Comparison of ENCODE assay signal across 8 cellular contexts in genomic region chr21:44871576-44872265, GRCh38. TPM values are rescaled to one million over a fixed set of nuclear protein-coding genes. Genes with fewer than 3 reads are reported as not detected.
A peak's percentile ranks its signal among the peaks of the same experiment; 100 is the strongest.
DNase-seq lines count a peak whose midpoint lies in the region; ATAC-seq and TF ChIP-seq lines count a peak whose summit lies in the region.

No MANE protein-coding gene starts in this region.

- H3K4me3 Mint-ChIP-seq in T-helper 17 cell: peak overlapping the region; percentile 97

- H3K27me3 ChIP-seq in mucosa of stomach (ENCODE audit: control insufficient read depth, insufficient read depth, low read length) (no peaks in the 10 kb centered on the region), uterus (no peaks in the 10 kb centered on the region)

- no peaks in the 10 kb centered on the region for H3K27me3 Mint-ChIP-seq in T-helper 17 cell

- H3K36me3 ChIP-seq in mucosa of stomach (ENCODE audit: control insufficient read depth, insufficient read depth, low read length) (no peaks in the 10 kb centered on the region), uterus (no peaks in the 10 kb centered on the region)

- DNase-seq in SIG-M5 treated with dmso at 0.1 percent for 504 hours (lab: John Stamatoyannopoulos, UW; ENCODE audit: unreplicated experiment): peak; percentile 63
- no peak for DNase-seq in SIG-M5 (lab: John Stamatoyannopoulos, UW)
- no peak for DNase-seq in T-helper 17 cell
- DNase-seq in epidermal melanocyte (ENCODE audit: insufficient read length, low spot score): peak; percentile 42
- DNase-seq in uterus: peak in 1 of 2 donors; percentile 39
- DNase-seq in DMS79 (lab: John Stamatoyannopoulos, UW): no peak

- no peak for ATAC-seq in T-helper 17 cell
- no peak for ATAC-seq in HG03280 (IDR thresholded peaks at IDR 0.05; ENCODE audit: unreplicated experiment)

- peaks cover 67% of the 10 kb centered on the region for H3K4me1 Mint-ChIP-seq in T-helper 17 cell

- H3K9me3 ChIP-seq in T-helper 17 cell (ENCODE audit: control insufficient read depth, low read length, poor library complexity, severe bottlenecking) (no peaks in the 10 kb centered on the region), mucosa of stomach (ENCODE audit: control insufficient read depth, low read length) (no peaks in the 10 kb centered on the region), uterus (no peaks in the 10 kb centered on the region)

- TF ChIP-seq POLR2A in uterus (IDR thresholded peaks at IDR 0.05): no peak

- no peak for TF ChIP-seq CTCF in uterus (IDR thresholded peaks at IDR 0.05)

- peaks cover 58% of the 10 kb centered on the region for H3K4me1 ChIP-seq in mucosa of stomach (ENCODE audit: control insufficient read depth, insufficient read depth, low read length)
- peaks cover 15 to 43% of the 10 kb centered on the region in 2 donors for H3K4me1 ChIP-seq in uterus

- peak overlapping the region; percentile 87 for H3K9ac ChIP-seq in mucosa of stomach (ENCODE audit: low read length)

- intact Hi-C loops in uterus (cut with DNase I; ENCODE audit: low total_unique reads): loop anchor here (5.0 kb wide), 2 partner anchors 54 to 69 kb away; partner anchors contain the start of genes SUMO3 and UBE2G2

- H3K36me3 Mint-ChIP-seq in T-helper 17 cell (ENCODE audit: low read depth): no peaks in the 10 kb centered on the region

- peak overlapping the region; percentile 98 for H3K27ac Mint-ChIP-seq in T-helper 17 cell

- H3K4me3 ChIP-seq in mucosa of stomach (ENCODE audit: low read length): peak overlapping the region; percentile 92
- H3K4me3 ChIP-seq in uterus: peak overlapping the region; percentile 66 to 90

- peak overlapping the region; percentile 81 to 89 for H3K27ac ChIP-seq in uterus

RNA-seq across cellular contexts. Expression of gene PTTG1IP, which starts 1.8 kb away (rescaled TPM):
- total RNA-seq in T-helper 17 cell: 100 to 1,000 TPM in 1 of 2 donors, 10 to 100 TPM in 1; 98.4 to 123 TPM
- total RNA-seq in uterus: 100 to 1,000 TPM; 108 to 202 (median 146) TPM

RNA-seq across cellular contexts. Expression of gene ITGB2, which starts 49.0 kb away (rescaled TPM):
- 100 to 1,000 TPM; 248 to 359 TPM for total RNA-seq in T-helper 17 cell
- 10 to 100 TPM; 20.2 to 46.8 (median 21.0) TPM for total RNA-seq in uterus

RNA-seq across cellular contexts. Expression of gene SUMO3, which starts 53.9 kb away (rescaled TPM):
- 10 to 100 TPM; 62.1 to 73.4 TPM for total RNA-seq in T-helper 17 cell
- total RNA-seq in uterus: 10 to 100 TPM; 62.6 to 88.4 (median 67.4) TPM

Comparison
In these comparisons a context has a peak if more than half of its experiments do, and no peak if none do; other contexts are left out.
1. DNase-seq: peak in SIG-M5 treated with dmso at 0.1 percent for 504 hours (single experiment) and epidermal melanocyte (single experiment); none in SIG-M5 (single experiment), T-helper 17 cell (0 of 3) and DMS79 (single experiment).
2. RNA of gene ITGB2, which starts 49.0 kb away (total RNA-seq): 248 to 359 TPM in T-helper 17 cell; 20.2 to 46.8 TPM in uterus; every median in the first group is over 4 times any median in the second.